24 cellular contexts compared by ENCODE assay signal in genomic region chr19:11890634-11891033, GRCh38. TPM values are rescaled to one million over a fixed set of nuclear protein-coding genes. Genes with fewer than 3 reads are reported as not detected.
A peak's percentile ranks its signal among the peaks of the same experiment; 100 is the strongest.
DNase-seq lines count a peak whose midpoint lies in the region; ATAC-seq and TF ChIP-seq lines count a peak whose summit lies in the region.
"Had no signal": no experiment of that assay in that cellular context is flagged by ENCODE, and none has a peak within 500 bp of the region (broad histone marks: within the 10 kb centered on the region; RNA-seq: fewer than 3 reads in every experiment).

No MANE protein-coding gene starts in this region.

- peaks cover 84% of the 10 kb centered on the region for H3K36me3 Mint-ChIP-seq in progenitor cell of endocrine pancreas (ENCODE audit: insufficient read depth)

- H3K4me1 Mint-ChIP-seq in progenitor cell of endocrine pancreas (ENCODE audit: low read depth): peaks cover 13% of the 10 kb centered on the region

- peak overlapping the region; percentile 85 for H3K27ac Mint-ChIP-seq in progenitor cell of endocrine pancreas
- H3K27ac Mint-ChIP-seq: CD8-positive, alpha-beta T cell; HFFc6 had no signal

- POLR2A ChIA-PET in A673 (lab: Charles Lee; ENCODE audit: low non-redundant PET): no interaction called here

- intact Hi-C loops in A673 (cut with micrococcal nuclease; ENCODE audit: unreplicated experiment): no loop called here

- DNase-seq in progenitor cell of endocrine pancreas (ENCODE audit: low spot score, unreplicated experiment) (no peak), NCI-H1105 treated with DMSO at 0.1 percent for 48 hours (lab: John Stamatoyannopoulos, UW) (no peak), A673 (ENCODE audit: low spot score) (no peak)
- DNase-seq: C1 segment of cervical spinal cord; Caco-2; CD8-positive, alpha-beta T cell; GOT3; HFFc6; Karpas-422; MV-4-11; NCI-H1105; NCI-H146; NCI-H1930; NCI-H446; NCI-H524 treated with DMSO at 0.1 percent for 48 hours; NCI-H774; PC-3; SK-N-SH had no signal

- H3K4me1 ChIP-seq in BLaER1 (peaks cover 38% of the 10 kb centered on the region), HUES48 (ENCODE audit: control insufficient read depth, insufficient read depth, low read length) (peaks cover 5% of the 10 kb centered on the region), iPS-20b (ENCODE audit: insufficient read depth, low read length) (peaks cover 8% of the 10 kb centered on the region; the same call in 1 of the 2 replicates), A673 (ENCODE audit: insufficient read depth, low read length, poor library complexity, severe bottlenecking) (no peaks in the 10 kb centered on the region)
- H3K4me1 ChIP-seq: Caco-2, HAP-1 had no signal

- H4K20me1 ChIP-seq in BLaER1: no peaks in the 10 kb centered on the region

- H3K4me3 ChIP-seq in BLaER1: peak overlapping the region; percentile 38; the same call in 1 of the 2 replicates
- no peak overlapping the region for H3K4me3 ChIP-seq in HUES48 (ENCODE audit: low read depth, low read length)
- peak overlapping the region; percentile 88; the same call in 1 of the 2 replicates for H3K4me3 ChIP-seq in iPS-20b (ENCODE audit: low read length)
- no peak overlapping the region for H3K4me3 ChIP-seq in A673 (ENCODE audit: low read depth, low read length, poor library complexity, severe bottlenecking)
- H3K4me3 ChIP-seq: HAP-1 had no signal

- no peak overlapping the region for H3K9ac ChIP-seq in BLaER1
- no peak overlapping the region for H3K9ac ChIP-seq in HUES48 (ENCODE audit: low read depth, low read length)
- peak overlapping the region; percentile 60; the same call in 1 of the 2 replicates for H3K9ac ChIP-seq in iPS-20b (ENCODE audit: low read depth, low read length)
- H3K9ac ChIP-seq: SK-N-SH had no signal

- ATAC-seq in GM19455 (IDR thresholded peaks at IDR 0.05; ENCODE audit: unreplicated experiment): no peak
- ATAC-seq: CD8-positive, alpha-beta T cell; PC-3 had no signal

- no peak overlapping the region for H3K27ac ChIP-seq in BLaER1
- peak overlapping the region; percentile 72 for H3K27ac ChIP-seq in HUES48 (ENCODE audit: low read depth, low read length)
- no peak overlapping the region for H3K27ac ChIP-seq in iPS-20b (ENCODE audit: low read length)
- no peak overlapping the region for H3K27ac ChIP-seq in A673 (ENCODE audit: low read depth, low read length, poor library complexity, severe bottlenecking)

- CTCF ChIA-PET in A673 (lab: Charles Lee): no interaction called here

- peaks cover 63% of the 10 kb centered on the region for H3K9me3 ChIP-seq in BLaER1
- peaks cover 31% of the 10 kb centered on the region for H3K9me3 ChIP-seq in HUES48 (ENCODE audit: control insufficient read depth, insufficient read depth, low read length)
- H3K9me3 ChIP-seq in iPS-20b (ENCODE audit: insufficient read depth, low read depth, low read length): peaks cover 29% of the 10 kb centered on the region
- H3K9me3 ChIP-seq in A673 (ENCODE audit: low read depth, low read length, poor library complexity, severe bottlenecking): no peaks in the 10 kb centered on the region
- H3K9me3 ChIP-seq: HAP-1, SK-N-SH had no signal

- H3K9me3 Mint-ChIP-seq in progenitor cell of endocrine pancreas (ENCODE audit: low read depth): peaks cover 45% of the 10 kb centered on the region

- no peak overlapping the region for H3K4me3 Mint-ChIP-seq in progenitor cell of endocrine pancreas (ENCODE audit: low read depth)
- H3K4me3 Mint-ChIP-seq: CD8-positive, alpha-beta T cell; HFFc6 had no signal

- no peaks in the 10 kb centered on the region for H3K27me3 Mint-ChIP-seq in progenitor cell of endocrine pancreas

- no TSS peak for BruUV-seq in A673 (replicated peaks; lab: Mats Ljungman, UMichigan)

- H3K36me3 ChIP-seq in BLaER1 (peaks cover 62% of the 10 kb centered on the region), HUES48 (ENCODE audit: control insufficient read depth, insufficient read depth, low read length) (peaks cover 15% of the 10 kb centered on the region), iPS-20b (ENCODE audit: insufficient read depth, low read depth, low read length) (peaks cover 35% of the 10 kb centered on the region), A673 (ENCODE audit: insufficient read depth, low read length, poor library complexity, severe bottlenecking) (no peaks in the 10 kb centered on the region)
- H3K36me3 ChIP-seq: HAP-1 had no signal

- H3K4me2 ChIP-seq in BLaER1: peak overlapping the region; percentile 85
- H3K4me2 ChIP-seq: SK-N-SH had no signal

- H3K27me3 ChIP-seq in BLaER1 (no peaks in the 10 kb centered on the region), HUES48 (ENCODE audit: control insufficient read depth, insufficient read depth, low read length) (no peaks in the 10 kb centered on the region), iPS-20b (ENCODE audit: insufficient read depth, low read length) (no peaks in the 10 kb centered on the region), A673 (replicated peaks; ENCODE audit: insufficient read depth, low read depth, low read length, poor library complexity) (no peaks in the 10 kb centered on the region)

- TF ChIP-seq CTCF in progenitor cell of endocrine pancreas (IDR thresholded peaks at IDR 0.05; ENCODE audit: unreplicated experiment) (no peak), A673 (conservative IDR thresholded peaks at IDR 0.05; ENCODE audit: low read depth, low read length) (no peak)

RNA-seq across cellular contexts. Expression of gene ZNF69, which starts 3.1 kb away (rescaled TPM):
- total RNA-seq in progenitor cell of endocrine pancreas (36.0 and 39.0 TPM in 2 replicates), A673 (2021) (4.3 and 5.5 TPM in 2 replicates)
- total RNA-seq: A172 had no signal

RNA-seq across cellular contexts. Expression of gene ZNF700, which starts 34.3 kb away (rescaled TPM):
- total RNA-seq in progenitor cell of endocrine pancreas (13.4 and 14.1 TPM in 2 replicates), A673 (2021) (10.9 and 11.0 TPM in 2 replicates)

RNA-seq across cellular contexts. Expression of gene ZNF439, which starts 42.1 kb away (rescaled TPM):
- total RNA-seq in progenitor cell of endocrine pancreas (2.0 and 2.5 TPM in 2 replicates), A673 (2021) (4.0 and 4.4 TPM in 2 replicates)
- total RNA-seq: A172 had no signal

Comparison
In these comparisons a context has a peak if more than half of its experiments do, and no peak if none do; other contexts are left out.
1. H3K4me3 ChIP-seq: peak in BLaER1 (single experiment) and iPS-20b (single experiment); none in HUES48 (single experiment) and A673 (single experiment).